Comparison of ENCODE assay signal across 8 cellular contexts in genomic region chr10:98323221-98324164, GRCh38. TPM values are rescaled to one million over a fixed set of nuclear protein-coding genes. Genes with fewer than 3 reads are reported as not detected.
DNase-seq lines count a peak whose midpoint lies in the region; ATAC-seq lines count a peak whose summit lies in the region.

No MANE protein-coding gene starts in this region.

- DNase-seq in DMS79 (lab: John Stamatoyannopoulos, UW) (peak; percentile 2), DMS79 treated with DMSO at 0.1 percent for 48 hours (lab: John Stamatoyannopoulos, UW) (no peak), OCI-M2 (lab: John Stamatoyannopoulos, UW; ENCODE audit: unreplicated experiment) (peak; percentile 25), pons (ENCODE audit: low spot score) (peak; percentile 35), germinal center (ENCODE audit: low spot score) (no peak), cerebellar cortex (ENCODE audit: low spot score) (no peak)

- ATAC-seq in esophagus mucosa = peak; percentile 55
- ATAC-seq in GM18909 (IDR thresholded peaks at IDR 0.05; ENCODE audit: poor library complexity, unreplicated experiment) = no peak

RNA-seq across cellular contexts. Expression of gene LOXL4, which starts 55.5 kb away (rescaled TPM):
- total RNA-seq in esophagus mucosa = 1.1 TPM

Comparison
In these comparisons a context has a peak if more than half of its experiments do, and no peak if none do; other contexts are left out.
1. DNase-seq: peak in DMS79 (single experiment), OCI-M2 (single experiment) and pons (single experiment); none in DMS79 treated with DMSO at 0.1 percent for 48 hours (single experiment), germinal center (single experiment) and cerebellar cortex (single experiment).